ENCODE assay signal across 1 cellular context in the genomic region with DNA sequence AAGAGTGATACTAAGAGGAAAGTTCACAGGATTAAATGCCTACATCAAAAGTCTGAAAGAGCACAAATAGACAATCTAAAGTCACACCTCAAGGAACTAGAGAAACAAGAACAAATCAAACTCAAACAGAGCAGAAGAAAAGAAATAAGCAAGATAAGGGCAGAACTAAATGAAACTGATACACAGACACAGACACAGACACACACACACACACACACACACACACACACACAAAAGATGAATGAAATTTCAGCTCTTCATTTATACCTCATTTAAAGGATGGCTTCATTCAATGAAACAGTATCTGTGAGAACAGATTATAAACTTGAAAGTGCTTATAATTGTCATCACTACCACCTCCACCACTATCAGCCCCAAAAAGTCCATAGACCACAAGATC.
TF ChIP-seq lines count a peak whose summit lies in the region.

No MANE protein-coding gene starts in this region.

TF ChIP-seq in A549, 52 proteins besides CTCF, POLR2A, EP300 and RAD21 (continued from another document):
- TF ChIP-seq FOSL2 (IDR thresholded peaks at IDR 0.05) (no peak), FOSL2 (CRISPR knock-in tag; IDR thresholded peaks at IDR 0.05) (no peak)
